ENCODE assay signal across 1 cellular context in genomic region chr14:51472881-51473280, GRCh38.
TF ChIP-seq lines count a peak whose summit lies in the region.

No MANE protein-coding gene starts in this region.

TF ChIP-seq in GM23338, 12 proteins besides CTCF, POLR2A, EP300 and RAD21 (continued from another document):
- TF ChIP-seq, protein P1, sequence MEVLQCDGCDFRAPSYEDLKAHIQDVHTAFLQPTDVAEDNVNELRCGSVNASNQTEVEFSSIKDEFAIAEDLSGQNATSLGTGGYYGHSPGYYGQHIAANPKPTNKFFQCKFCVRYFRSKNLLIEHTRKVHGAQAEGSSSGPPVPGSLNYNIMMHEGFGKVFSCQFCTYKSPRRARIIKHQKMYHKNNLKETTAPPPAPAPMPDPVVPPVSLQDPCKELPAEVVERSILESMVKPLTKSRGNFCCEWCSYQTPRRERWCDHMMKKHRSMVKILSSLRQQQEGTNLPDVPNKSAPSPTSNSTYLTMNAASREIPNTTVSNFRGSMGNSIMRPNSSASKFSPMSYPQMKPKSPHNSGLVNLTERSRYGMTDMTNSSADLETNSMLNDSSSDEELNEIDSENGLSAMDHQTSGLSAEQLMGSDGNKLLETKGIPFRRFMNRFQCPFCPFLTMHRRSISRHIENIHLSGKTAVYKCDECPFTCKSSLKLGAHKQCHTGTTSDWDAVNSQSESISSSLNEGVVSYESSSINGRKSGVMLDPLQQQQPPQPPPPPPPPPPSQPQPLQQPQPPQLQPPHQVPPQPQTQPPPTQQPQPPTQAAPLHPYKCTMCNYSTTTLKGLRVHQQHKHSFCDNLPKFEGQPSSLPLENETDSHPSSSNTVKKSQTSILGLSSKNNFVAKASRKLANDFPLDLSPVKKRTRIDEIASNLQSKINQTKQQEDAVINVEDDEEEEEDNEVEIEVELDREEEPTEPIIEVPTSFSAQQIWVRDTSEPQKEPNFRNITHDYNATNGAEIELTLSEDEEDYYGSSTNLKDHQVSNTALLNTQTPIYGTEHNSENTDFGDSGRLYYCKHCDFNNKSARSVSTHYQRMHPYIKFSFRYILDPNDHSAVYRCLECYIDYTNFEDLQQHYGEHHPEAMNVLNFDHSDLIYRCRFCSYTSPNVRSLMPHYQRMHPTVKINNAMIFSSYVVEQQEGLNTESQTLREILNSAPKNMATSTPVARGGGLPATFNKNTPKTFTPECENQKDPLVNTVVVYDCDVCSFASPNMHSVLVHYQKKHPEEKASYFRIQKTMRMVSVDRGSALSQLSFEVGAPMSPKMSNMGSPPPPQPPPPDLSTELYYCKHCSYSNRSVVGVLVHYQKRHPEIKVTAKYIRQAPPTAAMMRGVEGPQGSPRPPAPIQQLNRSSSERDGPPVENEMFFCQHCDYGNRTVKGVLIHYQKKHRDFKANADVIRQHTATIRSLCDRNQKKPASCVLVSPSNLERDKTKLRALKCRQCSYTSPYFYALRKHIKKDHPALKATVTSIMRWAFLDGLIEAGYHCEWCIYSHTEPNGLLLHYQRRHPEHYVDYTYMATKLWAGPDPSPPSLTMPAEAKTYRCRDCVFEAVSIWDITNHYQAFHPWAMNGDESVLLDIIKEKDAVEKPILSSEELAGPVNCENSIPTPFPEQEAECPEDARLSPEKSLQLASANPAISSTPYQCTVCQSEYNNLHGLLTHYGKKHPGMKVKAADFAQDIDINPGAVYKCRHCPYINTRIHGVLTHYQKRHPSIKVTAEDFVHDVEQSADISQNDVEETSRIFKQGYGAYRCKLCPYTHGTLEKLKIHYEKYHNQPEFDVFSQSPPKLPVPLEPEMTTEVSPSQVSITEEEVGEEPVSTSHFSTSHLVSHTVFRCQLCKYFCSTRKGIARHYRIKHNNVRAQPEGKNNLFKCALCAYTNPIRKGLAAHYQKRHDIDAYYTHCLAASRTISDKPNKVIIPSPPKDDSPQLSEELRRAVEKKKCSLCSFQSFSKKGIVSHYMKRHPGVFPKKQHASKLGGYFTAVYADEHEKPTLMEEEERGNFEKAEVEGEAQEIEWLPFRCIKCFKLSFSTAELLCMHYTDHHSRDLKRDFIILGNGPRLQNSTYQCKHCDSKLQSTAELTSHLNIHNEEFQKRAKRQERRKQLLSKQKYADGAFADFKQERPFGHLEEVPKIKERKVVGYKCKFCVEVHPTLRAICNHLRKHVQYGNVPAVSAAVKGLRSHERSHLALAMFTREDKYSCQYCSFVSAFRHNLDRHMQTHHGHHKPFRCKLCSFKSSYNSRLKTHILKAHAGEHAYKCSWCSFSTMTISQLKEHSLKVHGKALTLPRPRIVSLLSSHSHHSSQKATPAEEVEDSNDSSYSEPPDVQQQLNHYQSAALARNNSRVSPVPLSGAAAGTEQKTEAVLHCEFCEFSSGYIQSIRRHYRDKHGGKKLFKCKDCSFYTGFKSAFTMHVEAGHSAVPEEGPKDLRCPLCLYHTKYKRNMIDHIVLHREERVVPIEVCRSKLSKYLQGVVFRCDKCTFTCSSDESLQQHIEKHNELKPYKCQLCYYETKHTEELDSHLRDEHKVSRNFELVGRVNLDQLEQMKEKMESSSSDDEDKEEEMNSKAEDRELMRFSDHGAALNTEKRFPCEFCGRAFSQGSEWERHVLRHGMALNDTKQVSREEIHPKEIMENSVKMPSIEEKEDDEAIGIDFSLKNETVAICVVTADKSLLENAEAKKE (CRISPR knock-in tag; IDR thresholded peaks at IDR 0.05) = no peak
- TF ChIP-seq STAT1 (IDR thresholded peaks at IDR 0.05; ENCODE audit: unreplicated experiment) = no peak
- no peak for TF ChIP-seq ETS1 (IDR thresholded peaks at IDR 0.05)
- TF ChIP-seq CREB1 (CRISPR knock-in tag; IDR thresholded peaks at IDR 0.05; ENCODE audit: low read depth) = no peak
- TF ChIP-seq EZH2phosphoT487 (IDR thresholded peaks at IDR 0.05; ENCODE audit: unreplicated experiment) = no peak
- no peak for TF ChIP-seq NANOG (IDR thresholded peaks at IDR 0.05; ENCODE audit: borderline replicate concordance)
- no peak for TF ChIP-seq ZNF114 (CRISPR knock-in tag; IDR thresholded peaks at IDR 0.05)
- TF ChIP-seq REST (IDR thresholded peaks at IDR 0.05; ENCODE audit: unreplicated experiment) = no peak
- TF ChIP-seq JUNB (IDR thresholded peaks at IDR 0.05; ENCODE audit: unreplicated experiment) = no peak
- no peak for TF ChIP-seq EZH2 (IDR thresholded peaks at IDR 0.05; ENCODE audit: low read depth, unreplicated experiment)
- TF ChIP-seq POLR2AphosphoS5 (IDR thresholded peaks at IDR 0.05; ENCODE audit: low read depth) = no peak
